Comparison of ENCODE assay signal across 15 cellular contexts in genomic region chr7:50346548-50347497, GRCh38. TPM values are rescaled to one million over a fixed set of nuclear protein-coding genes. Genes with fewer than 3 reads are reported as not detected.
DNase-seq lines count a peak whose midpoint lies in the region; ATAC-seq, FAIRE-seq and TF ChIP-seq lines count a peak whose summit lies in the region.
"Had no signal": no experiment of that assay in that cellular context is flagged by ENCODE, and none has a peak within 500 bp of the region (broad histone marks: within the 10 kb centered on the region; RNA-seq: fewer than 3 reads in every experiment).

No MANE protein-coding gene starts in this region.

- TF ChIP-seq CTCF in Peyer's patch (IDR thresholded peaks at IDR 0.05) (no peak), chondrocyte (IDR thresholded peaks at IDR 0.05) (no peak), D721Med (IDR thresholded peaks at IDR 0.05; ENCODE audit: insufficient read depth, missing control alignments) (no peak), kidney (IDR thresholded peaks at IDR 0.05; ENCODE audit: borderline replicate concordance, extremely low read depth, insufficient read depth) (no peak)

- H3K9ac ChIP-seq in kidney (ENCODE audit: low read length in 2 of 2) = no peak overlapping the region

- H3K9me3 Mint-ChIP-seq in activated CD8-positive, alpha-beta memory T cell treated with anti-CD3 and anti-CD28 coated beads, Interleukin-2, amount 10 ng/mL, durations not matched to agents 7 days and 5 days (ENCODE audit: low read depth) = no peaks in the 10 kb centered on the region
- no peaks in the 10 kb centered on the region for H3K9me3 Mint-ChIP-seq in chondrocyte (ENCODE audit: low read depth)
- peaks cover 0 to 4% of the 10 kb centered on the region in 2 donors for H3K9me3 Mint-ChIP-seq in stimulated activated naive CD8-positive, alpha-beta T cell treated with anti-CD3 and anti-CD28 coated beads, Interleukin-15, amount 100 ng/mL, for 72 hours
- H3K9me3 Mint-ChIP-seq: nephron, WTC11 had no signal

- H3K27ac Mint-ChIP-seq in activated CD8-positive, alpha-beta memory T cell treated with anti-CD3 and anti-CD28 coated beads, Interleukin-2, amount 10 ng/mL, durations not matched to agents 7 days and 5 days = peak overlapping the region; percentile 94
- H3K27ac Mint-ChIP-seq in chondrocyte (ENCODE audit: unreplicated experiment) = peak overlapping the region; percentile 22
- peak overlapping the region; percentile 91 to 93 for H3K27ac Mint-ChIP-seq in stimulated activated naive CD8-positive, alpha-beta T cell treated with anti-CD3 and anti-CD28 coated beads, Interleukin-15, amount 100 ng/mL, for 72 hours
- H3K27ac Mint-ChIP-seq: nephron, WTC11 had no signal

- peaks cover 69% of the 10 kb centered on the region for H3K36me3 Mint-ChIP-seq in activated CD8-positive, alpha-beta memory T cell treated with anti-CD3 and anti-CD28 coated beads, Interleukin-2, amount 10 ng/mL, durations not matched to agents 7 days and 5 days
- no peaks in the 10 kb centered on the region for H3K36me3 Mint-ChIP-seq in chondrocyte (ENCODE audit: low read depth)
- H3K36me3 Mint-ChIP-seq: WTC11 had no signal

- H3K4me3 ChIP-seq in Peyer's patch (no peak overlapping the region), kidney (ENCODE audit: low read length in 2 of 2) (no peak overlapping the region)
- H3K4me3 ChIP-seq: sigmoid colon had no signal

- intact Hi-C loops in kidney (cut with DNase I) = no loop called here

- H3K4me1 ChIP-seq in Peyer's patch (peaks cover 0 to 23% (median 4%) of the 10 kb centered on the region in 4 donors), kidney (ENCODE audit: control insufficient read depth in 1 of 2, insufficient read depth in 1 of 2, low read depth in 1 of 2, low read length in 2 of 2) (no peaks in the 10 kb centered on the region)
- H3K4me1 ChIP-seq: sigmoid colon had no signal

- H3K36me3 ChIP-seq in Peyer's patch (no peaks in the 10 kb centered on the region), kidney (ENCODE audit: control insufficient read depth in 1 of 2, insufficient read depth in 2 of 2, low read length in 2 of 2) (no peaks in the 10 kb centered on the region)
- H3K36me3 ChIP-seq: sigmoid colon had no signal

- CTCF ChIA-PET in activated CD8-positive, alpha-beta memory T cell treated with anti-CD3 and anti-CD28 coated beads, Interleukin-2, amount 10 ng/mL, durations not matched to agents 7 days and 5 days (lab: Charles Lee) = interaction anchor here (0.9 to 13.9 kb wide), 12 partner anchors 9 to 254 kb away, joined by 3 to 207 read pairs (median 6); partner anchors contain the start of genes IKZF1 and ZPBP

- no peak for FAIRE-seq in D721Med (lab: Jason Lieb, UNC)
- no peak for FAIRE-seq in kidney (lab: Jason Lieb, UNC)

- ATAC-seq in activated CD8-positive, alpha-beta memory T cell treated with anti-CD3 and anti-CD28 coated beads, Interleukin-2, amount 10 ng/mL, durations not matched to agents 7 days and 5 days = no peak
- no peak for ATAC-seq in stimulated activated naive CD8-positive, alpha-beta T cell treated with anti-CD3 and anti-CD28 coated beads, Interleukin-15, amount 100 ng/mL, for 72 hours
- ATAC-seq in GM18870 (IDR thresholded peaks at IDR 0.05; ENCODE audit: unreplicated experiment) = no peak
- ATAC-seq: WTC11 had no signal

- peak overlapping the region; percentile 68 for H3K4me3 Mint-ChIP-seq in activated CD8-positive, alpha-beta memory T cell treated with anti-CD3 and anti-CD28 coated beads, Interleukin-2, amount 10 ng/mL, durations not matched to agents 7 days and 5 days
- no peak overlapping the region for H3K4me3 Mint-ChIP-seq in chondrocyte (ENCODE audit: unreplicated experiment)
- H3K4me3 Mint-ChIP-seq in stimulated activated naive CD8-positive, alpha-beta T cell treated with anti-CD3 and anti-CD28 coated beads, Interleukin-15, amount 100 ng/mL, for 72 hours = peak overlapping the region; percentile 72 to 82
- H3K4me3 Mint-ChIP-seq: nephron, WTC11 had no signal

- no peak for TF ChIP-seq POLR2A in Peyer's patch (IDR thresholded peaks at IDR 0.05)

- no peak for DNase-seq in activated CD8-positive, alpha-beta memory T cell treated with anti-CD3 and anti-CD28 coated beads, Interleukin-2, amount 10 ng/mL, durations not matched to agents 7 days and 5 days
- no peak for DNase-seq in activated CD8-positive, alpha-beta memory T cell treated with anti-CD3 and anti-CD28 coated beads for 24 hours
- DNase-seq in Peyer's patch (no peak), chondrocyte (ENCODE audit: low spot score) (no peak), D721Med (ENCODE audit: insufficient read length, low spot score) (no peak), kidney (no peak)
- no peak for DNase-seq in stimulated activated naive CD8-positive, alpha-beta T cell treated with anti-CD3 and anti-CD28 coated beads, Interleukin-15, amount 100 ng/mL, for 72 hours
- DNase-seq: cortex of kidney, foreskin melanocyte, NCI-H226, Right ventricle myocardium superior, sigmoid colon had no signal

- peaks cover 98% of the 10 kb centered on the region for H3K4me1 Mint-ChIP-seq in activated CD8-positive, alpha-beta memory T cell treated with anti-CD3 and anti-CD28 coated beads, Interleukin-2, amount 10 ng/mL, durations not matched to agents 7 days and 5 days
- peaks cover 21% of the 10 kb centered on the region for H3K4me1 Mint-ChIP-seq in chondrocyte (ENCODE audit: low read depth)
- peaks cover 100% of the 10 kb centered on the region for H3K4me1 Mint-ChIP-seq in stimulated activated naive CD8-positive, alpha-beta T cell treated with anti-CD3 and anti-CD28 coated beads, Interleukin-15, amount 100 ng/mL, for 72 hours
- H3K4me1 Mint-ChIP-seq: nephron had no signal

- H3K27me3 Mint-ChIP-seq in activated CD8-positive, alpha-beta memory T cell treated with anti-CD3 and anti-CD28 coated beads, Interleukin-2, amount 10 ng/mL, durations not matched to agents 7 days and 5 days = no peaks in the 10 kb centered on the region
- H3K27me3 Mint-ChIP-seq in chondrocyte (ENCODE audit: low read depth) = peaks cover 15% of the 10 kb centered on the region
- H3K27me3 Mint-ChIP-seq in stimulated activated naive CD8-positive, alpha-beta T cell treated with anti-CD3 and anti-CD28 coated beads, Interleukin-15, amount 100 ng/mL, for 72 hours = no peaks in the 10 kb centered on the region

- H3K27ac ChIP-seq in Peyer's patch (peak overlapping the region; percentile 15 to 76 (median 70)), kidney (ENCODE audit: low read depth in 2 of 2, low read length in 2 of 2) (no peak overlapping the region)
- H3K27ac ChIP-seq: sigmoid colon had no signal

- H3K9me3 ChIP-seq in Peyer's patch (no peaks in the 10 kb centered on the region), kidney (ENCODE audit: control insufficient read depth in 1 of 2, low read length in 2 of 2) (no peaks in the 10 kb centered on the region)
- H3K9me3 ChIP-seq: sigmoid colon had no signal

- no peaks in the 10 kb centered on the region for H3K27me3 ChIP-seq in Peyer's patch
- H3K27me3 ChIP-seq: sigmoid colon had no signal

RNA-seq across cellular contexts. Expression of gene IKZF1, which starts 42.3 kb away (rescaled TPM):
- 100 to 1,000 TPM; 348 to 374 TPM for total RNA-seq in activated CD8-positive, alpha-beta memory T cell treated with anti-CD3 and anti-CD28 coated beads, Interleukin-2, amount 10 ng/mL, durations not matched to agents 7 days and 5 days
- total RNA-seq in Peyer's patch (100 to 1,000 TPM in 1 of 4 donors, 10 to 100 TPM in 3; 25.3 to 108 (median 31.7) TPM), chondrocyte (not detected in 3 replicates), kidney (36.8 TPM)
- 0.52 TPM for polyA plus RNA-seq in kidney (ENCODE audit: insufficient read depth, low read depth, low replicate concordance)

Comparison
In these comparisons a context has a peak if more than half of its experiments do, and no peak if none do; other contexts are left out.
1. H3K27ac Mint-ChIP-seq: peak in every context shown above with its lines; median percentile 94 in activated CD8-positive, alpha-beta memory T cell treated with anti-CD3 and anti-CD28 coated beads, Interleukin-2, amount 10 ng/mL, durations not matched to agents 7 days and 5 days; 92 in stimulated activated naive CD8-positive, alpha-beta T cell treated with anti-CD3 and anti-CD28 coated beads, Interleukin-15, amount 100 ng/mL, for 72 hours; 22 in chondrocyte.
2. H3K27ac ChIP-seq: peak in Peyer's patch (4 of 4); none in kidney (0 of 2).
3. RNA of gene IKZF1, which starts 42.3 kb away (total RNA-seq): 348 to 374 TPM in activated CD8-positive, alpha-beta memory T cell treated with anti-CD3 and anti-CD28 coated beads, Interleukin-2, amount 10 ng/mL, durations not matched to agents 7 days and 5 days, 36.8 TPM in kidney (single experiment) and 25.3 to 108 TPM in Peyer's patch; not detected in chondrocyte; every median in the first group is over 10 times any median in the second.